Comparison of ENCODE assay signal across 9 cellular contexts in genomic region chr10:101229275-101230184, GRCh38. TPM values are rescaled to one million over a fixed set of nuclear protein-coding genes. Genes with fewer than 3 reads are reported as not detected.
DNase-seq lines count a peak whose midpoint lies in the region; ATAC-seq and TF ChIP-seq lines count a peak whose summit lies in the region.
"Had no signal": no experiment of that assay in that cellular context is flagged by ENCODE, and none has a peak within 500 bp of the region (broad histone marks: within the 10 kb centered on the region; RNA-seq: fewer than 3 reads in every experiment).

LBX1 (minus strand) TSS chr10:101229463; CDS start chr10:101228815, 648 bp downstream.

- DNase-seq in activated CD8-positive, alpha-beta T cell treated with anti-CD3 and anti-CD28 coated beads, Interleukin-2, amount 10 ng/mL, durations not matched to agents 7 days and 5 days = no peak
- DNase-seq in activated CD8-positive, alpha-beta T cell treated with anti-CD3 and anti-CD28 coated beads for 36 hours = no peak
- DNase-seq in NT2/D1 (ENCODE audit: low read depth, low spot score) = no peak
- peak; percentile 31 for DNase-seq in glutamatergic neuron
- DNase-seq in spleen = no peak
- no peak for DNase-seq in NCI-H2196 (lab: John Stamatoyannopoulos, UW; ENCODE audit: unreplicated experiment)
- DNase-seq in GM10266 (ENCODE audit: extremely low spot score) = no peak
- DNase-seq: NCI-H1436 had no signal

- peaks cover 23% of the 10 kb centered on the region for H3K4me1 Mint-ChIP-seq in activated CD8-positive, alpha-beta T cell treated with anti-CD3 and anti-CD28 coated beads, Interleukin-2, amount 10 ng/mL, durations not matched to agents 7 days and 5 days (ENCODE audit: low read depth)
- peaks cover 30% of the 10 kb centered on the region for H3K4me1 Mint-ChIP-seq in activated CD8-positive, alpha-beta T cell treated with anti-CD3 and anti-CD28 coated beads for 36 hours (ENCODE audit: low read depth)
- H3K4me1 Mint-ChIP-seq in glutamatergic neuron (ENCODE audit: low read depth, unreplicated experiment) = peaks cover 9% of the 10 kb centered on the region

- H3K9me3 ChIP-seq in NT2/D1 (ENCODE audit: insufficient read depth, low read length) (no peaks in the 10 kb centered on the region), spleen (no peaks in the 10 kb centered on the region)

- H3K4me1 ChIP-seq in NT2/D1 (ENCODE audit: insufficient read depth, insufficient read length) (peaks cover 10% of the 10 kb centered on the region), spleen (peaks cover 32 to 60% (median 59%) of the 10 kb centered on the region in 6 donors)

- ATAC-seq in activated CD8-positive, alpha-beta T cell treated with anti-CD3 and anti-CD28 coated beads, Interleukin-2, amount 10 ng/mL, durations not matched to agents 7 days and 5 days = no peak
- ATAC-seq in activated CD8-positive, alpha-beta T cell treated with anti-CD3 and anti-CD28 coated beads for 36 hours = no peak
- no peak for ATAC-seq in HG02642 (IDR thresholded peaks at IDR 0.05; ENCODE audit: poor library complexity, unreplicated experiment)

- H3K27ac Mint-ChIP-seq in activated CD8-positive, alpha-beta T cell treated with anti-CD3 and anti-CD28 coated beads, Interleukin-2, amount 10 ng/mL, durations not matched to agents 7 days and 5 days = peak within 1 kb of the TSS; percentile 57
- H3K27ac Mint-ChIP-seq in activated CD8-positive, alpha-beta T cell treated with anti-CD3 and anti-CD28 coated beads for 36 hours = no peak within 1 kb of the TSS
- H3K27ac Mint-ChIP-seq in glutamatergic neuron (ENCODE audit: unreplicated experiment) = no peak within 1 kb of the TSS

- intact Hi-C loops in activated CD8-positive, alpha-beta T cell treated with anti-CD3 and anti-CD28 coated beads for 36 hours (cut with micrococcal nuclease) = loop anchor here (10.0 kb wide), 1 partner anchor 405 kb away; no protein-coding TSS in a partner anchor
- intact Hi-C loops in spleen (cut with DNase I; ENCODE audit: low total_unique reads) = no loop called here

- 2 to 5% (median 4%) methylated on average over 39 to 63 of the region's 63 CpGs for WGBS in spleen, 5 donors

- H3K36me3 ChIP-seq in NT2/D1 (ENCODE audit: insufficient read depth, insufficient read length, low read length) = no peaks in the 10 kb centered on the region
- H3K36me3 ChIP-seq in spleen = no peaks in the 10 kb centered on the region

- no peak within 1 kb of the TSS for H3K4me3 Mint-ChIP-seq in activated CD8-positive, alpha-beta T cell treated with anti-CD3 and anti-CD28 coated beads, Interleukin-2, amount 10 ng/mL, durations not matched to agents 7 days and 5 days
- H3K4me3 Mint-ChIP-seq in activated CD8-positive, alpha-beta T cell treated with anti-CD3 and anti-CD28 coated beads for 36 hours = no peak within 1 kb of the TSS
- H3K4me3 Mint-ChIP-seq in glutamatergic neuron (ENCODE audit: unreplicated experiment) = peak within 1 kb of the TSS; percentile 64

- H3K36me3 Mint-ChIP-seq in activated CD8-positive, alpha-beta T cell treated with anti-CD3 and anti-CD28 coated beads, Interleukin-2, amount 10 ng/mL, durations not matched to agents 7 days and 5 days (ENCODE audit: low read depth) = peaks cover 2% of the 10 kb centered on the region
- no peaks in the 10 kb centered on the region for H3K36me3 Mint-ChIP-seq in activated CD8-positive, alpha-beta T cell treated with anti-CD3 and anti-CD28 coated beads for 36 hours (ENCODE audit: low read depth)
- H3K36me3 Mint-ChIP-seq in glutamatergic neuron (ENCODE audit: unreplicated experiment) = no peaks in the 10 kb centered on the region

- no peak for TF ChIP-seq POLR2A in spleen (IDR thresholded peaks at IDR 0.05)

- no peak for TF ChIP-seq CTCF in activated CD8-positive, alpha-beta T cell treated with anti-CD3 and anti-CD28 coated beads for 36 hours (IDR thresholded peaks at IDR 0.05)
- no peak for TF ChIP-seq CTCF in glutamatergic neuron (IDR thresholded peaks at IDR 0.05; ENCODE audit: partially characterized antibody, unreplicated experiment)
- TF ChIP-seq CTCF in spleen (IDR thresholded peaks at IDR 0.05 in 8 of 11, conservative IDR thresholded peaks at IDR 0.05 in 3 of 11) = no peak
- no peak for TF ChIP-seq CTCF in GM10266 (IDR thresholded peaks at IDR 0.05; ENCODE audit: control insufficient read depth, insufficient read depth, low read depth, missing control alignments)

- POLR2A ChIA-PET in activated CD8-positive, alpha-beta T cell treated with anti-CD3 and anti-CD28 coated beads, Interleukin-2, amount 10 ng/mL, durations not matched to agents 7 days and 5 days (lab: Charles Lee) = no interaction called here
- POLR2A ChIA-PET in activated CD8-positive, alpha-beta T cell treated with anti-CD3 and anti-CD28 coated beads for 36 hours (lab: Charles Lee) = interaction anchor here (1.4 to 1.6 kb wide), 2 partner anchors 8 to 11 kb away, joined by 4 to 6 read pairs; no protein-coding TSS in a partner anchor

- peaks cover 76% of the 10 kb centered on the region for H3K27me3 Mint-ChIP-seq in activated CD8-positive, alpha-beta T cell treated with anti-CD3 and anti-CD28 coated beads, Interleukin-2, amount 10 ng/mL, durations not matched to agents 7 days and 5 days (ENCODE audit: low read depth)
- peaks cover 76% of the 10 kb centered on the region for H3K27me3 Mint-ChIP-seq in activated CD8-positive, alpha-beta T cell treated with anti-CD3 and anti-CD28 coated beads for 36 hours
- H3K27me3 Mint-ChIP-seq in glutamatergic neuron (ENCODE audit: unreplicated experiment) = peaks cover 60% of the 10 kb centered on the region

- H3K9ac ChIP-seq in NT2/D1 (ENCODE audit: insufficient read length, low read depth) = no peak within 1 kb of the TSS

- H3K27me3 ChIP-seq in NT2/D1 (ENCODE audit: insufficient read depth, insufficient read length) = peaks cover 100% of the 10 kb centered on the region
- peaks cover 21 to 100% (median 100%) of the 10 kb centered on the region in 7 donors for H3K27me3 ChIP-seq in spleen (replicated peaks in 1 of 7)

- H3K27ac ChIP-seq in spleen = no peak within 1 kb of the TSS

- H3K4me3 ChIP-seq in NT2/D1 (ENCODE audit: insufficient read length, low read depth) (peak within 1 kb of the TSS; percentile 15), spleen (peak within 1 kb of the TSS in 5 of 8 donors; percentile 8 to 53 (median 15))

- CTCF ChIA-PET in activated CD8-positive, alpha-beta T cell treated with anti-CD3 and anti-CD28 coated beads, Interleukin-2, amount 10 ng/mL, durations not matched to agents 7 days and 5 days (lab: Charles Lee) = interaction anchor here (0.7 to 1.9 kb wide), 2 partner anchors 15 to 80 kb away, joined by 3 to 10 read pairs; no protein-coding TSS in a partner anchor
- CTCF ChIA-PET in activated CD8-positive, alpha-beta T cell treated with anti-CD3 and anti-CD28 coated beads for 36 hours (lab: Charles Lee) = interaction anchor here (1.2 to 10.3 kb wide), 4 partner anchors 8 to 88 kb away, joined by 4 to 75 read pairs (median 6); no protein-coding TSS in a partner anchor

- no peaks in the 10 kb centered on the region for H3K9me3 Mint-ChIP-seq in activated CD8-positive, alpha-beta T cell treated with anti-CD3 and anti-CD28 coated beads, Interleukin-2, amount 10 ng/mL, durations not matched to agents 7 days and 5 days (ENCODE audit: insufficient read depth)
- H3K9me3 Mint-ChIP-seq in activated CD8-positive, alpha-beta T cell treated with anti-CD3 and anti-CD28 coated beads for 36 hours = no peaks in the 10 kb centered on the region
- H3K9me3 Mint-ChIP-seq in glutamatergic neuron (ENCODE audit: unreplicated experiment) = peaks cover 9% of the 10 kb centered on the region

RNA-seq across cellular contexts. Expression of gene LBX1, which starts in this region (rescaled TPM):
- total RNA-seq in activated CD8-positive, alpha-beta T cell treated with anti-CD3 and anti-CD28 coated beads, Interleukin-2, amount 10 ng/mL, durations not matched to agents 7 days and 5 days = not detected
- total RNA-seq in activated CD8-positive, alpha-beta T cell treated with anti-CD3 and anti-CD28 coated beads for 36 hours = not detected
- not detected for total RNA-seq in glutamatergic neuron (ENCODE audit: unreplicated experiment)
- not detected for total RNA-seq in spleen
- not detected for polyA plus RNA-seq in spleen

Comparison
In these comparisons a context has a peak if more than half of its experiments do, and no peak if none do; other contexts are left out.
1. Peak in DNase-seq in glutamatergic neuron; RNA of the gene not detected or under 1 TPM.